ENCODE assay signal across 27 cellular contexts in the genomic region with DNA sequence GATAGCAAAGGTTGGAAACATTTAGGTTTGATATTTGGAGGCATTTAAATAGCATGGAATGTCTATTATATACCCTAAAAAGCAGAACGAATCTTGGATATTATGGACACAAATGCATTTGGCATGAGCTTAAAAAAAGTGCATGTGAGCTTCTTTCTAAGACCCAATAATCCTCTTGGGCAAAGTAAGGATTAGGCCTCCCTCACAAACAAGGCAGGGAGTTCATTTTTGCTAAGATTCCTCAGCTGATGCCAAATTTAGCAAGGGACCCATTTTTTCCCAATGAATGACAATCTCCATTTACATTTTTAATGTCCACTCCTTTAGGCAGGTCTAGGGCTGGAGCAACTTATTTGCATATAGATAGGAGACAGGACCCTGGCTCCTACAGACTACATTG.
"Had no signal": no experiment of that assay in that cellular context is flagged by ENCODE, and none has a peak within 500 bp of the region (broad histone marks: within the 10 kb centered on the region; RNA-seq: fewer than 3 reads in every experiment).

No MANE protein-coding gene starts in this region.

- H3K27ac Mint-ChIP-seq: activated T-cell treated with anti-CD3 and anti-CD28 coated beads, Interleukin-2, amount 50 U/mL, for 72 hours; activated T-helper 2 cell treated with anti-CD3 and anti-CD28 coated beads, Interferon-gamma antibody, Interleukin-2, Interleukin-4, amounts not matched to agents 10 μg/mL and 5 μg/mL and 100 μg/mL, durations not matched to agents 14 hours and 24 hours and 36 hours; T-cell had no signal

- FAIRE-seq: astrocyte, RCC 7860, TTC549 had no signal

- H3K27ac ChIP-seq: VCaP had no signal

- H3K4me3 Mint-ChIP-seq: activated CD8-positive, alpha-beta T cell treated with anti-CD3 and anti-CD28 coated beads for 36 hours; activated T-cell treated with anti-CD3 and anti-CD28 coated beads, Interleukin-2, amount 50 U/mL, for 72 hours; central memory CD8-positive, alpha-beta T cell; T-cell had no signal

- DNase-seq: activated CD4-positive, alpha-beta T cell treated with anti-CD3 and anti-CD28 coated beads, Interleukin-2, amount 50 U/mL, for 1 hour; activated CD4-positive, CD25-positive, alpha-beta regulatory T cell; activated CD8-positive, alpha-beta memory T cell treated with anti-CD3 and anti-CD28 coated beads, Interleukin-2, amount 50 U/mL, for 4 hours; activated CD8-positive, alpha-beta T cell treated with anti-CD3 and anti-CD28 coated beads for 36 hours; activated naive CD4-positive, alpha-beta T cell treated with anti-CD3 and anti-CD28 coated beads, Interleukin-2, amount 50 U/mL, for 16 hours; activated T-cell treated with anti-CD3 and anti-CD28 coated beads, Interleukin-2, amount 50 U/mL, for 72 hours; amygdala; Kasumi-1; MV-4-11; NCI-H1092 treated with DMSO at 0.1 percent for 48 hours; NCI-H1417 treated with DMSO at 0.1 percent for 48 hours; NCI-H1694; NCI-H2029; NCI-H345; NCI-H510A; NCI-H526 treated with DMSO at 0.1 percent for 48 hours; PC-3; SHP77; T-cell; T1000 had no signal

- H3K4me1 Mint-ChIP-seq: central memory CD8-positive, alpha-beta T cell had no signal

- ATAC-seq: activated CD8-positive, alpha-beta T cell treated with anti-CD3 and anti-CD28 coated beads for 36 hours; PC-3; T-cell had no signal

- H3K36me3 Mint-ChIP-seq: brain, T-cell had no signal

- H3K9me3 Mint-ChIP-seq: activated CD8-positive, alpha-beta T cell treated with anti-CD3 and anti-CD28 coated beads for 36 hours; activated T-cell treated with anti-CD3 and anti-CD28 coated beads, Interleukin-2, amount 50 U/mL, for 72 hours; activated T-helper 2 cell treated with anti-CD3 and anti-CD28 coated beads, Interferon-gamma antibody, Interleukin-2, Interleukin-4, amounts not matched to agents 10 μg/mL and 5 μg/mL and 100 μg/mL, durations not matched to agents 14 hours and 24 hours and 36 hours; brain; central memory CD8-positive, alpha-beta T cell; T-cell had no signal
